Comparison of ENCODE assay signal across 16 cellular contexts in the genomic region with DNA sequence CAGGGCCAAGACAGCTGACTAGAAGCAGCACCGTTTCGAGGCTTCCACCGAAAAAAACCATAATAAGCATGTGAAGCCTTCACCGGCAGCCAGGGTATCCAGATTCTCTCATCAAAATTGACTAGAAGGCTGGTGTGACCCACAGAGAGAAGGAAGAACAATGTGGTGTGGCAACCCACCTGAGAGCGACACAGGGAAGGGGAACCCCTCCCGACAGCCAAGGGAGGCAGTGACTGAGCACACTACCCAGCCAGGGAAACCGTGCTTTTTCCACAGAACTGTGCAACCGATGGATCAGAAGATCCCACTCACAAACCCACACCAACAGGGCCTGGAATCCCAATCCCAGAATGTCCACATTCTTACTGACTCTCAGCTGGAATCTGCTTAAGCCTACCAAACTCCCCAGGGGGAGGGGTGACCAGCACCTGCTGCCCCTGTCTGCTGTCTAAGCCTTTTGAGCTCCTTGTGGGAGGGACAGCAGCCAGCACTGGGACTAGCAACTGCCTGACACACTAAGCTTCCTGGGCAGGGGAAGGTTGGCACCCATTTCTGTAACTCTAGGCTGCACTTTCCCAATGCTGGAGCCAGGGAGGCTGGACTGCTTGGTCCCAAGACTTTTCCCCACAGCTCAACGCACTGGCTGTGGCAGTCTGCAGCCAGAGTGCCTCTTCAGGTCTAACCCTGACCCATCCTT.
DNase-seq lines count a peak whose midpoint lies in the region; ATAC-seq and TF ChIP-seq lines count a peak whose summit lies in the region.
"Had no signal": no experiment of that assay in that cellular context is flagged by ENCODE, and none has a peak within 500 bp of the region (broad histone marks: within the 10 kb centered on the region; RNA-seq: fewer than 3 reads in every experiment).

No MANE protein-coding gene starts in this region.

- H3K9me3 ChIP-seq in psoas muscle: no peaks in the 10 kb centered on the region
- H3K9me3 ChIP-seq in transverse colon: no peaks in the 10 kb centered on the region
- H3K9me3 ChIP-seq: SJSA1 had no signal

- H3K36me3 ChIP-seq in psoas muscle (ENCODE audit: insufficient read depth in 1 of 2, low read depth in 1 of 2): no peaks in the 10 kb centered on the region
- H3K36me3 ChIP-seq in transverse colon: no peaks in the 10 kb centered on the region
- H3K36me3 ChIP-seq: SJSA1 had no signal

- no peak overlapping the region for H3K4me3 Mint-ChIP-seq in stimulated activated effector memory CD8-positive, alpha-beta T cell treated with anti-CD3 and anti-CD28 coated beads, Interleukin-12 subunit alpha, Interleukin-12 subunit beta, amount 100 ng/mL, for 72 hours

- no peak for TF ChIP-seq EP300 in transverse colon (IDR thresholded peaks at IDR 0.05; ENCODE audit: low read depth)

- 38 to 49% (median 39%) methylated on average over 9 of the region's 9 CpGs for WGBS in psoas muscle, 3 donors
- WGBS in transverse colon (ENCODE audit: low coverage in 1 of 2), 2 donors: 38 to 86% methylated on average over 3 to 9 of the region's 9 CpGs

- no peaks in the 10 kb centered on the region for H3K36me3 Mint-ChIP-seq in stimulated activated effector memory CD8-positive, alpha-beta T cell treated with anti-CD3 and anti-CD28 coated beads, Interleukin-12 subunit alpha, Interleukin-12 subunit beta, amount 100 ng/mL, for 72 hours

- in situ Hi-C loops in transverse colon (cut with MboI; ENCODE audit: low pct_ligation_motif_present in 1 of 4, low pct_unique_long_range_greater_than_20kb in 1 of 4, low sequenced_read_pairs in 3 of 4): no loop called here

- H3K4me3 ChIP-seq in psoas muscle (no peak overlapping the region), transverse colon (no peak overlapping the region)
- H3K4me3 ChIP-seq: SJSA1 had no signal

- intact Hi-C loops in psoas muscle (cut with DNase I): no loop called here
- intact Hi-C loops in transverse colon (cut with DNase I; ENCODE audit: low total_unique reads): no loop called here

- no peaks in the 10 kb centered on the region for H3K4me1 ChIP-seq in psoas muscle
- H3K4me1 ChIP-seq in transverse colon: peaks cover 0 to 8% (median 2%) of the 10 kb centered on the region in 4 donors

- no peaks in the 10 kb centered on the region for H3K27me3 ChIP-seq in psoas muscle (ENCODE audit: insufficient read depth in 3 of 3, low read length in 2 of 3)
- no peaks in the 10 kb centered on the region for H3K27me3 ChIP-seq in transverse colon
- H3K27me3 ChIP-seq: SJSA1 had no signal

- peaks cover 10% of the 10 kb centered on the region for H3K9me3 Mint-ChIP-seq in stimulated activated effector memory CD8-positive, alpha-beta T cell treated with anti-CD3 and anti-CD28 coated beads, Interleukin-12 subunit alpha, Interleukin-12 subunit beta, amount 100 ng/mL, for 72 hours

- TF ChIP-seq POLR2A in transverse colon (IDR thresholded peaks at IDR 0.05): no peak

- no peak overlapping the region for H3K27ac ChIP-seq in psoas muscle
- H3K27ac ChIP-seq in transverse colon: no peak overlapping the region
- H3K27ac ChIP-seq: 22Rv1, SJSA1 had no signal

- peak; percentile 78 to 91 (median 86) for ATAC-seq in psoas muscle
- no peak for ATAC-seq in GM21423 (IDR thresholded peaks at IDR 0.05; ENCODE audit: unreplicated experiment)
- no peak for ATAC-seq in stimulated activated effector memory CD8-positive, alpha-beta T cell treated with anti-CD3 and anti-CD28 coated beads, Interleukin-12 subunit alpha, Interleukin-12 subunit beta, amount 100 ng/mL, for 72 hours

- no peak overlapping the region for H3K27ac Mint-ChIP-seq in stimulated activated effector memory CD8-positive, alpha-beta T cell treated with anti-CD3 and anti-CD28 coated beads, Interleukin-12 subunit alpha, Interleukin-12 subunit beta, amount 100 ng/mL, for 72 hours

- no peaks in the 10 kb centered on the region for H3K4me1 Mint-ChIP-seq in stimulated activated effector memory CD8-positive, alpha-beta T cell treated with anti-CD3 and anti-CD28 coated beads, Interleukin-12 subunit alpha, Interleukin-12 subunit beta, amount 100 ng/mL, for 72 hours

- TF ChIP-seq CTCF in psoas muscle (IDR thresholded peaks at IDR 0.05): no peak
- TF ChIP-seq CTCF in transverse colon (IDR thresholded peaks at IDR 0.05): no peak

- DNase-seq in NCI-H524 (lab: John Stamatoyannopoulos, UW): peak; percentile 12 to 82
- DNase-seq in NCI-H524 treated with DMSO at 0.1 percent for 48 hours (lab: John Stamatoyannopoulos, UW): no peak
- peak; percentile 54 for DNase-seq in islet precursor cell
- DNase-seq in psoas muscle: peak; percentile 21 to 60
- DNase-seq in amniotic stem cell (lab: John Stamatoyannopoulos, UW): no peak
- no peak for DNase-seq in stimulated activated effector memory CD8-positive, alpha-beta T cell treated with anti-CD3 and anti-CD28 coated beads, Interleukin-12 subunit alpha, Interleukin-12 subunit beta, amount 100 ng/mL, for 72 hours (ENCODE audit: low spot score in 2 of 2)
- DNase-seq in transverse colon: no peak
- DNase-seq: COR-L47, DMS 273 treated with DMSO at 0.1 percent for 48 hours, DND-41, HCEC 1CT, NCI-H1105 treated with DMSO at 0.1 percent for 48 hours, NCI-H1694 had no signal

Comparison
In these comparisons a context has a peak if more than half of its experiments do, and no peak if none do; other contexts are left out.
1. DNase-seq: peak in NCI-H524 (2 of 2), islet precursor cell (single experiment) and psoas muscle (2 of 2); none in NCI-H524 treated with DMSO at 0.1 percent for 48 hours (single experiment), amniotic stem cell (single experiment), stimulated activated effector memory CD8-positive, alpha-beta T cell treated with anti-CD3 and anti-CD28 coated beads, Interleukin-12 subunit alpha, Interleukin-12 subunit beta, amount 100 ng/mL, for 72 hours (0 of 2) and transverse colon (single experiment).
2. ATAC-seq: peak in psoas muscle (4 of 4); none in GM21423 (single experiment) and stimulated activated effector memory CD8-positive, alpha-beta T cell treated with anti-CD3 and anti-CD28 coated beads, Interleukin-12 subunit alpha, Interleukin-12 subunit beta, amount 100 ng/mL, for 72 hours (single experiment).